Comparison of ENCODE assay signal across 26 cellular contexts in the genomic region with DNA sequence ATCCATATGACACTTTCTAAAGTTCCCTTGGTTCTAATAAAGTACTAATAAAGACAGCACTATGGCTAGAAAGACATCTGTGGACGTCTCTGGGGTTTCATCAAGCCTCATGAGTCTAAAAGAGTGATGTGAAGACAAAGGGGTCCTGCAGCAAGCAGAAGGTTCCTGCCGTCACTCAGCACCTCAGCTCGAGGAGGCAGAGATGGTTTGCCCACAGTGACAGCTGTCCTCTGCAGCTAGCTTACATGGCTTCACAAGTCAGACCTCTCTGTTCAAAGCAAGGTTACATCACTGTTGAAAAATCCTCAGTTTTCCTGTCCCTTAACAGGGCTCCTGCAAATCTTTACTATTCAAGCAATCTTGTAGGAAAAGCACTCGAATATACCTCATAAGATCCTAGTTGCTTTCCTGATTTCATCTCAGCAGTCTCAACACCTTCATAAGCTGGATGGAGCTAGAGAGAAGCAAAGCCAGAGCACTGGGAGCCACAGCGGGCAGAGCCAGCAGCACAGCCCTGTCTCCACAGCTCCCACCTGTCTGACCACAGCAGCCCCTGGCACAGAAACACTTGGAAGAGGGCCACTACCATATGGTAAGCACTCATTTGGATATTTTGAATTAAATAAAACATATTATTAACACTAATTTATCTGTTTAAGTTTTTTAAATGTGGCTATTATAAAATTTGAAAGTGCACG.
"Had no signal": no experiment of that assay in that cellular context is flagged by ENCODE, and none has a peak within 500 bp of the region (broad histone marks: within the 10 kb centered on the region; RNA-seq: fewer than 3 reads in every experiment).

No MANE protein-coding gene starts in this region.

- H3K27ac ChIP-seq: colonic mucosa, esophagus muscularis mucosa, foreskin keratinocyte, gastroesophageal sphincter, heart right ventricle, left lung, neutrophil, pancreas, right lobe of liver, stomach, tibial artery had no signal

- DNase-seq: colonic mucosa; effector memory CD4-positive, alpha-beta T cell; foreskin keratinocyte; heart right ventricle; hippocampal formation; left cardiac atrium; left lung; mesenchymal stem cell; naive B cell; pancreas; retina; right lobe of liver; stimulated activated CD4-positive, alpha-beta T cell treated with anti-CD3 and anti-CD28 coated beads, Interleukin-2, amount 100 ng/mL, for 24 hours; stimulated activated CD4-positive, alpha-beta T cell treated with anti-CD3 and anti-CD28 coated beads, Interleukin-4, amount 100 ng/mL, for 24 hours; stimulated activated naive CD4-positive, alpha-beta T cell treated with Interleukin-2 at 50 U/mL for 16 hours; stomach; tibial artery had no signal

- ATAC-seq: foreskin keratinocyte; gastroesophageal sphincter; heart right ventricle; left cardiac atrium; left lung; natural killer cell treated with Interleukin-12 subunit alpha and Interleukin-12 subunit beta and Interleukin-15 and Interleukin-18, amount 100 ng/mL, for 72 hours; pancreas; right lobe of liver; stimulated activated effector memory CD8-positive, alpha-beta T cell treated with anti-CD3 and anti-CD28 coated beads, Interleukin-12 subunit alpha, Interleukin-12 subunit beta, amount 100 ng/mL, for 72 hours had no signal

- H3K4me1 Mint-ChIP-seq: naive B cell had no signal

- H3K4me1 ChIP-seq: colonic mucosa, esophagus muscularis mucosa, foreskin keratinocyte, gastroesophageal sphincter, left lung, pancreas, right lobe of liver, tibial artery had no signal

- H3K9me3 Mint-ChIP-seq: dendritic cell treated with granulocyte-macrophage colony-stimulating factor and Interleukin-4, amounts not matched to agents 40 ng/mL and 50 ng/mL, for 4 days; type B pancreatic cell had no signal

- H3K36me3 Mint-ChIP-seq: natural killer cell treated with Interleukin-12 subunit alpha and Interleukin-12 subunit beta and Interleukin-15 and Interleukin-18, amount 100 ng/mL, for 72 hours; stimulated activated effector memory CD8-positive, alpha-beta T cell treated with anti-CD3 and anti-CD28 coated beads, Interleukin-12 subunit alpha, Interleukin-12 subunit beta, amount 100 ng/mL, for 72 hours; type B pancreatic cell had no signal

- H3K4me3 Mint-ChIP-seq: dendritic cell treated with granulocyte-macrophage colony-stimulating factor and Interleukin-4, amounts not matched to agents 40 ng/mL and 50 ng/mL, for 4 days; natural killer cell treated with Interleukin-12 subunit alpha and Interleukin-12 subunit beta and Interleukin-15 and Interleukin-18, amount 100 ng/mL, for 72 hours; neural crest cell; stimulated activated effector memory CD8-positive, alpha-beta T cell treated with anti-CD3 and anti-CD28 coated beads, Interleukin-12 subunit alpha, Interleukin-12 subunit beta, amount 100 ng/mL, for 72 hours; type B pancreatic cell had no signal

- H3K4me2 ChIP-seq: smooth muscle cell had no signal

- H3K27ac Mint-ChIP-seq: dendritic cell treated with granulocyte-macrophage colony-stimulating factor and Interleukin-4, amounts not matched to agents 40 ng/mL and 50 ng/mL, for 4 days; naive B cell; natural killer cell treated with Interleukin-12 subunit alpha and Interleukin-12 subunit beta and Interleukin-15 and Interleukin-18, amount 100 ng/mL, for 72 hours; stimulated activated effector memory CD8-positive, alpha-beta T cell treated with anti-CD3 and anti-CD28 coated beads, Interleukin-12 subunit alpha, Interleukin-12 subunit beta, amount 100 ng/mL, for 72 hours; type B pancreatic cell had no signal

- H3K36me3 ChIP-seq: colonic mucosa, esophagus muscularis mucosa, gastroesophageal sphincter, heart right ventricle, left lung, neutrophil, pancreas, right lobe of liver, stomach, tibial artery had no signal

- H3K27me3 Mint-ChIP-seq: dendritic cell treated with granulocyte-macrophage colony-stimulating factor and Interleukin-4, amounts not matched to agents 40 ng/mL and 50 ng/mL, for 4 days; naive B cell; natural killer cell treated with Interleukin-12 subunit alpha and Interleukin-12 subunit beta and Interleukin-15 and Interleukin-18, amount 100 ng/mL, for 72 hours had no signal

- H3K9me3 ChIP-seq: colonic mucosa, gastroesophageal sphincter, neutrophil, pancreas, right lobe of liver, stomach, tibial artery had no signal

- H3K4me3 ChIP-seq: colonic mucosa, esophagus muscularis mucosa, gastroesophageal sphincter, heart right ventricle, left lung, pancreas, right lobe of liver, smooth muscle cell, stomach, tibial artery had no signal

- H3K27me3 ChIP-seq: colonic mucosa, esophagus muscularis mucosa, foreskin keratinocyte, gastroesophageal sphincter, heart right ventricle, left lung, neutrophil, pancreas, right lobe of liver, stomach, tibial artery had no signal
